In the genomic region with DNA sequence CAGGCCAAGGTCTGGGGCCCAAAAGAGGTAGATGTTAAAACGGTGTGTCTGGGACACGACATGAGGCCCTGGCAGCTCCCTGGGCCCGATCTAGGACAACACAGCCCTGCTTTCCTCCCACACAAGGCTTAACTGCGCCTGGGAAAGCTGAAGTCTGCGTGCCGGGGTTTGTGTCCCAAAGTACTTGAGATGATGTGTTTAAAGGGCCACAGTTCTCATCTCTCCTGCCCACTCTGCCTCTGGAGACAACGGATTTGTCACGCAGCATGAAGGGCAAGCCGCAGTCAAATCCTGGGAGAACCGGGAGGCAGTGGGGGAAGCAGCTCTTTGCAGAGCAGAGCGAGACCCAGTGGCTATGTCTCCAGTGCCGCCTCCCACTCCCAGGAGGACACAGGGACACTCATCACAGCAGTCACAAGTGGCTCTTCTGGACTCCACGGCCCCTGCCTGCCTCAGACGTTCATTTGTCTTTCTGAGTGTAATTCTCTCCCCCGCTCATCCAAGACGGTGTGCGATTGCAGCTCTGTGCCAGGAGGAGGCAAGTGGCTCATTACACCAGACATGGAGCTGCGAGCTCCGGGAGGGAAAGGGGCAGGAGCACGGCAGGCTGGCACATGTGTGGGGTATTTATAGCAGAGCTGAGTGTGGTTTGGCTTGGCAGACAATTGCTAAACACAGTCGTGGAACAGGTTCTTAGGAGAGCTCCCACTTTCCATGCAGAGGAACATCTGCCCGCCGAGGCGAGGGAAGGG, we compare ENCODE assay signal across 1 cellular context.
TF ChIP-seq lines count a peak whose summit lies in the region.

No MANE protein-coding gene starts in this region.

TF ChIP-seq in IMR-90, 13 proteins besides CTCF, POLR2A, EP300 and RAD21:
- no peak for TF ChIP-seq ELK1 (IDR thresholded peaks at IDR 0.05; ENCODE audit: borderline replicate concordance, low read depth, low read length)
- no peak for TF ChIP-seq MAFK (IDR thresholded peaks at IDR 0.05; ENCODE audit: low read depth, low read length)
- no peak for TF ChIP-seq RFX5 (IDR thresholded peaks at IDR 0.05; ENCODE audit: low read depth, low read length)
- TF ChIP-seq, protein P1, sequence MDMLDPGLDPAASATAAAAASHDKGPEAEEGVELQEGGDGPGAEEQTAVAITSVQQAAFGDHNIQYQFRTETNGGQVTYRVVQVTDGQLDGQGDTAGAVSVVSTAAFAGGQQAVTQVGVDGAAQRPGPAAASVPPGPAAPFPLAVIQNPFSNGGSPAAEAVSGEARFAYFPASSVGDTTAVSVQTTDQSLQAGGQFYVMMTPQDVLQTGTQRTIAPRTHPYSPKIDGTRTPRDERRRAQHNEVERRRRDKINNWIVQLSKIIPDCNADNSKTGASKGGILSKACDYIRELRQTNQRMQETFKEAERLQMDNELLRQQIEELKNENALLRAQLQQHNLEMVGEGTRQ (IDR thresholded peaks at IDR 0.05; ENCODE audit: low read depth, low read length) = no peak
- TF ChIP-seq BHLHE40 (IDR thresholded peaks at IDR 0.05; ENCODE audit: low read depth, low read length) = no peak
- TF ChIP-seq MAZ (IDR thresholded peaks at IDR 0.05; ENCODE audit: borderline replicate concordance, low read depth, low read length) = no peak
- no peak for TF ChIP-seq CEBPB (IDR thresholded peaks at IDR 0.05; ENCODE audit: low read depth, low read length)
- TF ChIP-seq MXI1 (IDR thresholded peaks at IDR 0.05; ENCODE audit: borderline replicate concordance, low read depth, low read length) = no peak
- TF ChIP-seq RCOR1 (IDR thresholded peaks at IDR 0.05; ENCODE audit: insufficient replicate concordance, low read length) = no peak
- no peak for TF ChIP-seq FOS (IDR thresholded peaks at IDR 0.05; ENCODE audit: low read depth, low read length)
- no peak for TF ChIP-seq NFE2L2 (IDR thresholded peaks at IDR 0.05; ENCODE audit: low read depth, low read length)
- no peak for TF ChIP-seq SMC3 (IDR thresholded peaks at IDR 0.05; ENCODE audit: low read depth, low read length)
- TF ChIP-seq CHD1 (IDR thresholded peaks at IDR 0.05; ENCODE audit: low read depth, low read length) = no peak
